8 cellular contexts compared by ENCODE assay signal in the genomic region with DNA sequence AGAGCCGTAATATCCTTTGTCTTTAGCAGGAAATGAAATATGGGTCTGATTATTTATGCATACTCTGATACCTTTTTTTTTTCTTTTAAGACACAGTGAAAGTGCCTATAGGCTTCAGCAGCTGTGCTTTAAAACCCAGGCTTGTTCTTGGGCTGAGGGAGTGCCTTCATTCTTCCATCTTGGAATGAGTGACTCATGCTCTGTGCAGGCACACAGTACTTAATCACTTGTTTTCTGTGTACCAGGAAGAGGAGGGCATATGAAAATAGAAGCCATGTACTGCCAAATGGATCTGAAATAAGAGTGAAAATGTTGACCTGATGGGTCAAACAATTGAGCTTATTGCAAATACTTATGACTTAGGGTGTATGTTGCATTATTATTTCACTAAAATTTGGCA. TPM values are rescaled to one million over a fixed set of nuclear protein-coding genes. Genes with fewer than 3 reads are reported as not detected.
DNase-seq lines count a peak whose midpoint lies in the region; FAIRE-seq lines count a peak whose summit lies in the region.

No MANE protein-coding gene starts in this region.

- H3K27ac ChIP-seq in SJCRH30 (peak overlapping the region; percentile 4; the same call in 1 of the 2 replicates), small intestine (ENCODE audit: low read depth in 1 of 2, low read length in 1 of 2) (peak overlapping the region in 1 of 2 donors; percentile 29)

- H3K9me3 ChIP-seq in SJCRH30 (replicated peaks) (no peaks in the 10 kb centered on the region), small intestine (ENCODE audit: control insufficient read depth, low read depth) (no peaks in the 10 kb centered on the region)

- H3K4me3 ChIP-seq in SJCRH30: no peak overlapping the region
- H3K4me3 ChIP-seq in small intestine (ENCODE audit: low read depth in 1 of 2, low read length in 2 of 2): no peak overlapping the region

- no peak for FAIRE-seq in small intestine (lab: Jason Lieb, UNC)

- no peaks in the 10 kb centered on the region for H3K36me3 ChIP-seq in SJCRH30
- H3K36me3 ChIP-seq in small intestine (ENCODE audit: control insufficient read depth in 2 of 2, insufficient read depth in 2 of 2, low read length in 2 of 2): no peaks in the 10 kb centered on the region

- WGBS in small intestine, 3 donors: 17 to 36% (median 30%) methylated on average over 1 of the region's 1 CpG

- no peaks in the 10 kb centered on the region for H3K27me3 ChIP-seq in SJCRH30
- H3K27me3 ChIP-seq in small intestine (ENCODE audit: control insufficient read depth in 2 of 2, insufficient read depth in 2 of 2, low read length in 2 of 2): no peaks in the 10 kb centered on the region

- H3K4me1 ChIP-seq in SJCRH30 (peaks cover 30% of the 10 kb centered on the region), small intestine (ENCODE audit: control insufficient read depth in 2 of 2, insufficient read depth in 1 of 2, low read depth in 1 of 2, low read length in 1 of 2) (peaks cover 0 to 2% of the 10 kb centered on the region in 2 donors)

- DNase-seq in NCI-H524 (lab: John Stamatoyannopoulos, UW) (peak; percentile 9 to 20), NCI-H524 treated with DMSO at 0.1 percent for 48 hours (lab: John Stamatoyannopoulos, UW) (no peak), SJCRH30 (peak; percentile 57 to 76), fibroblast of the conjunctiva (ENCODE audit: low read depth) (peak; percentile 79), small intestine (peak; percentile 87), SIG-M5 (lab: John Stamatoyannopoulos, UW) (no peak)
- no peak for DNase-seq in stimulated activated CD8-positive, alpha-beta memory T cell treated with anti-CD3 and anti-CD28 coated beads, Interleukin-4, amount 100 ng/mL, for 48 hours
- DNase-seq in activated CD8-positive, alpha-beta memory T cell treated with anti-CD3 and anti-CD28 coated beads for 24 hours: no peak

RNA-seq across cellular contexts. Expression of a gene that starts 12.0 kb away (rescaled TPM):
- 11.5 and 13.8 TPM in 2 replicates for total RNA-seq in SJCRH30 (2014; rRNA removed; shearing (Covaris generic))
- polyA plus RNA-seq in small intestine: 1 to 10 TPM; 3.5 to 6.2 (median 4.2) TPM

Comparison
In these comparisons a context has a peak if more than half of its experiments do, and no peak if none do; other contexts are left out.
1. DNase-seq: peak in NCI-H524 (2 of 2), SJCRH30 (2 of 2), fibroblast of the conjunctiva (single experiment) and small intestine (single experiment); none in NCI-H524 treated with DMSO at 0.1 percent for 48 hours (single experiment), stimulated activated CD8-positive, alpha-beta memory T cell treated with anti-CD3 and anti-CD28 coated beads, Interleukin-4, amount 100 ng/mL, for 48 hours (single experiment), activated CD8-positive, alpha-beta memory T cell treated with anti-CD3 and anti-CD28 coated beads for 24 hours (single experiment) and SIG-M5 (single experiment).